Comparison of ENCODE assay signal across 8 cellular contexts in genomic region chr17:48671697-48672171, GRCh38. TPM values are rescaled to one million over a fixed set of nuclear protein-coding genes. Genes with fewer than 3 reads are reported as not detected.
DNase-seq lines count a peak whose midpoint lies in the region; ATAC-seq and TF ChIP-seq lines count a peak whose summit lies in the region.

No MANE protein-coding gene starts in this region.

- intact Hi-C loops in CD14-positive monocyte (cut with micrococcal nuclease), result loop anchor here in 1 of 2 donors (5.0 to 10.0 kb wide), 2 partner anchors 121 to 363 kb away; no protein-coding TSS in a partner anchor

- POLR2A ChIA-PET in naive thymus-derived CD8-positive, alpha-beta T cell (lab: Charles Lee), result interaction anchor here (0.6 kb wide), 1 partner anchor 178 kb away, joined by 3 read pairs; no protein-coding TSS in a partner anchor

- peak; percentile 76 to 90 for ATAC-seq in naive thymus-derived CD8-positive, alpha-beta T cell
- no peak for ATAC-seq in HG03354 (IDR thresholded peaks at IDR 0.05; ENCODE audit: poor library complexity, severe bottlenecking, unreplicated experiment)

- H3K27ac Mint-ChIP-seq in CD14-positive monocyte, result peak overlapping the region in 1 of 7 donors; percentile 72
- peak overlapping the region in 1 of 10 donors; percentile 52 for H3K27ac Mint-ChIP-seq in naive thymus-derived CD8-positive, alpha-beta T cell

- H3K27me3 Mint-ChIP-seq in CD14-positive monocyte (ENCODE audit: low read depth in 3 of 3), result peaks cover 23 to 74% (median 30%) of the 10 kb centered on the region in 3 donors
- peaks cover 21 to 51% (median 43%) of the 10 kb centered on the region in 5 donors for H3K27me3 Mint-ChIP-seq in naive thymus-derived CD8-positive, alpha-beta T cell

- DNase-seq in CD14-positive monocyte (ENCODE audit: low spot score) (peak; percentile 59), HPDE6-E6E7 (ENCODE audit: extremely low spot score) (peak; percentile 55), OCI-M1 (lab: John Stamatoyannopoulos, UW) (peak; percentile 85), fibroblast of peridontal ligament (ENCODE audit: extremely low read depth) (peak; percentile 82)
- DNase-seq in activated T-cell treated with anti-CD3 and anti-CD28 coated beads, Interleukin-2, amount 50 U/mL, for 48 hours, result peak; percentile 80 to 82
- DNase-seq in naive thymus-derived CD8-positive, alpha-beta T cell, result peak; percentile 41 to 79 (median 63)
- peak; percentile 38 to 55 for DNase-seq in stimulated activated CD8-positive, alpha-beta memory T cell treated with anti-CD3 and anti-CD28 coated beads, Interleukin-7, amount 100 ng/mL, for 4 hours (ENCODE audit: low read depth in 2 of 2)

- H3K9me3 Mint-ChIP-seq in CD14-positive monocyte, result peaks cover 0 to 1% (median 0%) of the 10 kb centered on the region in 7 donors
- no peaks in the 10 kb centered on the region for H3K9me3 Mint-ChIP-seq in naive thymus-derived CD8-positive, alpha-beta T cell

- peaks cover 4% of the 10 kb centered on the region for H3K4me1 Mint-ChIP-seq in CD14-positive monocyte
- peaks cover 5 to 7% (median 6%) of the 10 kb centered on the region in 4 donors for H3K4me1 Mint-ChIP-seq in naive thymus-derived CD8-positive, alpha-beta T cell

- TF ChIP-seq CTCF in CD14-positive monocyte (IDR thresholded peaks at IDR 0.05), result peak; percentile 79

- H3K4me3 Mint-ChIP-seq in CD14-positive monocyte, result peak overlapping the region; percentile 61 to 88
- peak overlapping the region in 9 of 10 donors; percentile 8 to 71 (median 55) for H3K4me3 Mint-ChIP-seq in naive thymus-derived CD8-positive, alpha-beta T cell

- H3K36me3 Mint-ChIP-seq in CD14-positive monocyte, result no peaks in the 10 kb centered on the region
- peaks cover 0 to 2% (median 0%) of the 10 kb centered on the region in 3 donors for H3K36me3 Mint-ChIP-seq in naive thymus-derived CD8-positive, alpha-beta T cell

RNA-seq across cellular contexts. Expression of gene HOXB9, which starts 45.6 kb away (rescaled TPM):
- not detected for polyA plus RNA-seq in CD14-positive monocyte
- total RNA-seq in naive thymus-derived CD8-positive, alpha-beta T cell, result not detected
- under 1 TPM in 1 of 3 donors, not detected in 2; 0.13 TPM for polyA plus RNA-seq in naive thymus-derived CD8-positive, alpha-beta T cell

RNA-seq across cellular contexts. Expression of gene PRAC1, which starts 50.6 kb away (rescaled TPM):
- polyA plus RNA-seq in CD14-positive monocyte, result not detected
- total RNA-seq in naive thymus-derived CD8-positive, alpha-beta T cell, result not detected
- not detected for polyA plus RNA-seq in naive thymus-derived CD8-positive, alpha-beta T cell

RNA-seq across cellular contexts. Expression of gene PRAC2, which starts 51.3 kb away (rescaled TPM):
- polyA plus RNA-seq in CD14-positive monocyte, result not detected
- not detected for total RNA-seq in naive thymus-derived CD8-positive, alpha-beta T cell
- polyA plus RNA-seq in naive thymus-derived CD8-positive, alpha-beta T cell, result not detected

RNA-seq across cellular contexts. Expression of gene HOXB8, which starts 56.6 kb away (rescaled TPM):
- polyA plus RNA-seq in CD14-positive monocyte, result not detected
- not detected for total RNA-seq in naive thymus-derived CD8-positive, alpha-beta T cell
- not detected for polyA plus RNA-seq in naive thymus-derived CD8-positive, alpha-beta T cell

RNA-seq across cellular contexts. Expression of gene HOXB13, which starts 56.8 kb away (rescaled TPM):
- polyA plus RNA-seq in CD14-positive monocyte, result not detected
- total RNA-seq in naive thymus-derived CD8-positive, alpha-beta T cell, result not detected
- polyA plus RNA-seq in naive thymus-derived CD8-positive, alpha-beta T cell, result not detected
